Comparison of ENCODE assay signal across 2 cellular contexts in genomic region chr19:47509973-47510372, GRCh38.
TF ChIP-seq lines count a peak whose summit lies in the region.

No MANE protein-coding gene starts in this region.

TF ChIP-seq in SK-N-SH, 30 proteins besides CTCF, POLR2A, EP300 and RAD21 (continued from another document):
- TF ChIP-seq TAF1 (IDR thresholded peaks at IDR 0.05; ENCODE audit: borderline replicate concordance, low read depth, low read length), result no peak

TF ChIP-seq in SK-N-SH treated with all-trans-retinoic acid at 6 μM for 48 hours, 23 proteins besides CTCF, POLR2A, EP300 and RAD21 (continued from another document):
- no peak for TF ChIP-seq ARNTL (CRISPR knock-in tag; IDR thresholded peaks at IDR 0.05; ENCODE audit: borderline replicate concordance, low read depth)
- TF ChIP-seq ZNF565 (CRISPR knock-in tag; conservative IDR thresholded peaks at IDR 0.05; ENCODE audit: low read depth), result no peak
- TF ChIP-seq ISL1 (CRISPR knock-in tag; IDR thresholded peaks at IDR 0.05), result no peak
- no peak for TF ChIP-seq ZNF70 (CRISPR knock-in tag; IDR thresholded peaks at IDR 0.05)
- no peak for TF ChIP-seq CSDC2 (CRISPR knock-in tag; IDR thresholded peaks at IDR 0.05)
- TF ChIP-seq PPARA (CRISPR knock-in tag; IDR thresholded peaks at IDR 0.05; ENCODE audit: borderline replicate concordance), result no peak
- TF ChIP-seq TOX (CRISPR knock-in tag; IDR thresholded peaks at IDR 0.05; ENCODE audit: borderline replicate concordance), result no peak
- no peak for TF ChIP-seq ZC3H10 (CRISPR knock-in tag; IDR thresholded peaks at IDR 0.05)
- no peak for TF ChIP-seq GLIS3 (CRISPR knock-in tag; IDR thresholded peaks at IDR 0.05)
- no peak for TF ChIP-seq BACH2 (CRISPR knock-in tag; IDR thresholded peaks at IDR 0.05; ENCODE audit: borderline replicate concordance)
- TF ChIP-seq ESRRG (CRISPR knock-in tag; IDR thresholded peaks at IDR 0.05), result no peak
- no peak for TF ChIP-seq PATZ1 (CRISPR knock-in tag; IDR thresholded peaks at IDR 0.05; ENCODE audit: borderline replicate concordance)
- no peak for TF ChIP-seq TSHZ2 (CRISPR knock-in tag; IDR thresholded peaks at IDR 0.05)
- no peak for TF ChIP-seq OSR1 (CRISPR knock-in tag; IDR thresholded peaks at IDR 0.05)
- TF ChIP-seq RARB (CRISPR knock-in tag; IDR thresholded peaks at IDR 0.05), result no peak
- no peak for TF ChIP-seq SNAI2 (CRISPR knock-in tag; IDR thresholded peaks at IDR 0.05)
